Comparison of ENCODE assay signal across 22 cellular contexts in the genomic region with DNA sequence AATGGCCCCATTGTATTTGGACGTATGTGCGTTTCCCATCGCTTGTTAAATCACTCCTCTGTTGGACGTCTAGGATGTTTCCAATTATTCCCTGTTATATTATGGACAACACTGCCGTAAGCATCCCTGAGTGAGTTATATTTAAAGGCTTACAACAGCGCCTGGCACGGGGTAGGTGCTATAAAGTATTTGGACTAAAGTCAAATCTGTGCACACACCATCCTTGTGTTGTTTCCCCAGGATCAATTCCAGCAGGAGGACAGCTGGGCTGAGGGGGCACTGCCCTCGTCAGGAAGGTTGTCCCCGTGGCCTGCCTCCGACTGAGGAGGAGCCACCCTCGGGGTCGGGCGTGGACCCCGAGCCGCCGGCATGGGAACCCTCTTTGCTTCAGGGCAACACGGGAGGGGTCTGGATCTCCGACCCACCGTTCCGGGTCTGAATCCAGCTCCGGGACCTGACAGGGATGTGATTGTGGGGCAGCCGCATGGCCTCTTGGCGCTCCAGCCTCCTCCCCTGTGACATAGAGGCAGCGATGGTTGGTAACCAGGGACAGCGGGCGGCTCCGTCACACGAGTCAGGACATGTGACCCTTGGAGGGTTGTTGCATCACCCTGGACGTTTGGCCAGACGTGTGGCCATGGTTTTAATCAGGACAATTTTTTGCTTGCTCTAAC. TPM values are rescaled to one million over a fixed set of nuclear protein-coding genes. Genes with fewer than 3 reads are reported as not detected.
DNase-seq lines count a peak whose midpoint lies in the region; ATAC-seq and TF ChIP-seq lines count a peak whose summit lies in the region.
"Had no signal": no experiment of that assay in that cellular context is flagged by ENCODE, and none has a peak within 500 bp of the region (broad histone marks: within the 10 kb centered on the region; RNA-seq: fewer than 3 reads in every experiment).

No MANE protein-coding gene starts in this region.

- peaks cover 0 to 19% of the 10 kb centered on the region in 2 donors for H3K4me1 ChIP-seq in right atrium auricular region
- H3K4me1 ChIP-seq: ascending aorta, left lung, parathyroid adenoma had no signal

- DNase-seq in C1 segment of cervical spinal cord (lab: John Stamatoyannopoulos, UW) (peak in 10 of 14 donors; percentile 23 to 77 (median 50)), anterior cingulate cortex (lab: John Stamatoyannopoulos, UW) (peak in 30 of 58 donors; percentile 28 to 84 (median 69)), right atrium auricular region (ENCODE audit: low spot score) (peak; percentile 56), posterior vena cava (ENCODE audit: low spot score) (peak; percentile 74), NCI-H510A (lab: John Stamatoyannopoulos, UW) (no peak), NCI-H69 (lab: John Stamatoyannopoulos, UW) (no peak), T1000 (lab: John Stamatoyannopoulos, UW) (no peak)
- DNase-seq: DMS153; KBM-7; NCI-H1048; NCI-H774; SK-N-SH; stimulated activated CD4-positive, alpha-beta T cell treated with anti-CD3 and anti-CD28 coated beads, Interleukin-12 subunit alpha, Interleukin-12 subunit beta, amount 100 ng/mL, for 4 hours; transverse colon had no signal

- TF ChIP-seq CTCF in right atrium auricular region (IDR thresholded peaks at IDR 0.05), result no peak

- H3K36me3 ChIP-seq in right atrium auricular region, result no peaks in the 10 kb centered on the region
- H3K36me3 ChIP-seq: ascending aorta, left lung, transverse colon had no signal

- no peaks in the 10 kb centered on the region for H3K9me3 ChIP-seq in right atrium auricular region
- H3K9me3 ChIP-seq: A549, ascending aorta, left lung, SK-N-SH, transverse colon had no signal

- H3K27me3 ChIP-seq in right atrium auricular region, result no peaks in the 10 kb centered on the region
- H3K27me3 ChIP-seq: ascending aorta had no signal

- H3K27ac ChIP-seq in right atrium auricular region, result peak overlapping the region; percentile 66 to 70
- H3K27ac ChIP-seq: ascending aorta, left lung, parathyroid adenoma had no signal

- no peak overlapping the region for H3K4me3 ChIP-seq in right atrium auricular region
- H3K4me3 ChIP-seq: ascending aorta, GM23338, left lung, transverse colon had no signal

- intact Hi-C loops in posterior vena cava (cut with DNase I), result no loop called here

- ATAC-seq in HG02840 (IDR thresholded peaks at IDR 0.05; ENCODE audit: low FRiP score, unreplicated experiment), result no peak
- ATAC-seq: activated T-helper 17 cell treated with anti-CD3 and anti-CD28 coated beads, Interleukin-2, amount 50 U/mL, for 72 hours; stimulated activated effector memory CD8-positive, alpha-beta T cell treated with anti-CD3 and anti-CD28 coated beads, Interleukin-12 subunit alpha, Interleukin-12 subunit beta, amount 100 ng/mL, for 72 hours had no signal

RNA-seq across cellular contexts. Expression of a gene that starts 1.5 kb away (rescaled TPM):
- under 1 TPM; 0.20 to 0.44 TPM for total RNA-seq in right atrium auricular region
- under 1 TPM; 0.60 to 0.62 TPM for total RNA-seq in posterior vena cava
- total RNA-seq: ascending aorta had no signal

Comparison
In these comparisons a context has a peak if more than half of its experiments do, and no peak if none do; other contexts are left out.
1. DNase-seq: peak in C1 segment of cervical spinal cord (10 of 14), anterior cingulate cortex (30 of 58), right atrium auricular region (single experiment) and posterior vena cava (single experiment); none in NCI-H510A (single experiment), NCI-H69 (single experiment) and T1000 (single experiment).